In genomic region chr16:57299719-57300386, GRCh38 we compare ENCODE assay signal across 1 cellular context.
TF ChIP-seq lines count a peak whose summit lies in the region.

No MANE protein-coding gene starts in this region.

TF ChIP-seq in IMR-90, 13 proteins besides CTCF, POLR2A, EP300 and RAD21 (continued from another document):
- TF ChIP-seq USF2 (IDR thresholded peaks at IDR 0.05; ENCODE audit: low read depth, low read length) (no peak; the same call in 1 of the 2 replicates), CHD1 (IDR thresholded peaks at IDR 0.05; ENCODE audit: low read depth, low read length) (peak; percentile 61; the same call in 1 of the 2 replicates), NFE2L2 (IDR thresholded peaks at IDR 0.05; ENCODE audit: low read depth, low read length) (no peak), MAFK (IDR thresholded peaks at IDR 0.05; ENCODE audit: low read depth, low read length) (no peak), BHLHE40 (IDR thresholded peaks at IDR 0.05; ENCODE audit: low read depth, low read length) (peak; percentile 28; the same call in 1 of the 2 replicates)
